Comparison of ENCODE assay signal across 1 cellular context in genomic region chr20:53865905-53866786, GRCh38.
TF ChIP-seq lines count a peak whose summit lies in the region.

No MANE protein-coding gene starts in this region.

TF ChIP-seq in GM23338, 12 proteins besides CTCF, POLR2A, EP300 and RAD21 (continued from another document):
- TF ChIP-seq ZNF462 (CRISPR knock-in tag; IDR thresholded peaks at IDR 0.05) (no peak), ZNF114 (CRISPR knock-in tag; IDR thresholded peaks at IDR 0.05) (no peak)
TF ChIP-seq in GM23338: peak in this region for 0.
